18 cellular contexts compared by ENCODE assay signal in the genomic region with DNA sequence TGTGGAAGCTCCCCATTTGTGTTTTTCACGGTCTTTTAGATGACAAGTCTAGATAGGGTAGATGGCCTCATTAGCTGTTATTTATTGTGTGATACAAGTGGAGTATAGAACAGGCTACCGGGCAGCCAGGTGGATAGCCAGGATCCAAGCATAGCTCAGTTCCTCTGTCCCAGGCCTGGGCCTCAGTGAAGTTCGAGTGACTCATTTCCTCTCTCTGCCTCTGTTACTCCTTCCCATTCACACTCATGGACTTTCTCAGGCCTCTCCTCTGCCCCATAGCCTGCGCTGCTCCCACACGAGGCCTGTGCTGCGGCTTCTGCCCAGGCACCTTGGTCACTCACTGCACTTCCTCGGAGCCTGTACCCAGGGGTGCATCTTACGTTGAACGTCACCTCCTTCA. TPM values are rescaled to one million over a fixed set of nuclear protein-coding genes. Genes with fewer than 3 reads are reported as not detected.
A peak's percentile ranks its signal among the peaks of the same experiment; 100 is the strongest.
DNase-seq lines count a peak whose midpoint lies in the region; ATAC-seq and TF ChIP-seq lines count a peak whose summit lies in the region.
"Had no signal": no experiment of that assay in that cellular context is flagged by ENCODE, and none has a peak within 500 bp of the region (broad histone marks: within the 10 kb centered on the region; RNA-seq: fewer than 3 reads in every experiment).

No MANE protein-coding gene starts in this region.

- H3K27me3 ChIP-seq in ACC112 (ENCODE audit: insufficient read depth, low read length) = no peaks in the 10 kb centered on the region
- H3K27me3 ChIP-seq: gastroesophageal sphincter, thyroid gland had no signal

- H3K27ac ChIP-seq in ACC112 (ENCODE audit: low read depth, low read length) = peak overlapping the region; percentile 12; the same call in 1 of the 2 replicates
- H3K27ac ChIP-seq: gastroesophageal sphincter, thyroid gland had no signal

- H2AFZ ChIP-seq in ACC112 (ENCODE audit: low read length, unreplicated experiment) = no peak overlapping the region

- intact Hi-C loops in lower leg skin (cut with DNase I; ENCODE audit: low total_unique reads) = no loop called here

- peaks cover 21% of the 10 kb centered on the region for H3K4me1 ChIP-seq in ACC112 (ENCODE audit: control insufficient read depth, insufficient read depth, low read length, unreplicated experiment)
- H3K4me1 ChIP-seq: gastroesophageal sphincter, thyroid gland had no signal

- TF ChIP-seq POLR2A in lower leg skin (IDR thresholded peaks at IDR 0.05) = no peak

- ATAC-seq in HG02642 (IDR thresholded peaks at IDR 0.05; ENCODE audit: poor library complexity, unreplicated experiment) = no peak
- ATAC-seq in GM21423 (IDR thresholded peaks at IDR 0.05; ENCODE audit: unreplicated experiment) = no peak
- ATAC-seq: gastroesophageal sphincter, HepG2, sciatic nerve had no signal

- H3K79me2 ChIP-seq in ACC112 (ENCODE audit: control insufficient read depth, insufficient read depth, low read length, unreplicated experiment) = no peaks in the 10 kb centered on the region

- H3K36me3 ChIP-seq in ACC112 (ENCODE audit: insufficient read depth, low read length) = no peaks in the 10 kb centered on the region
- H3K36me3 ChIP-seq: gastroesophageal sphincter, thyroid gland had no signal

- DNase-seq in HK-2 (ENCODE audit: unreplicated experiment) (peak; percentile 59), SKM-1 (lab: John Stamatoyannopoulos, UW; ENCODE audit: unreplicated experiment) (peak; percentile 21), fibroblast of villous mesenchyme (ENCODE audit: low read depth) (peak; percentile 17), lower leg skin (ENCODE audit: low spot score in 2 of 2) (no peak)
- no peak for DNase-seq in stimulated activated naive CD4-positive, alpha-beta T cell treated with Interleukin-2 at 50 U/mL for 16 hours (lab: John Stamatoyannopoulos, UW)
- DNase-seq: activated CD4-positive, CD25-positive, alpha-beta regulatory T cell; NCI-H1105 treated with DMSO at 0.1 percent for 48 hours; NCI-H345; occipital lobe; stimulated activated CD4-positive, alpha-beta T cell treated with anti-CD3 and anti-CD28 coated beads, Interleukin-4, amount 100 ng/mL, for 24 hours; thyroid gland had no signal

- no peak overlapping the region for H3K4me3 ChIP-seq in ACC112 (ENCODE audit: low read depth, low read length)
- H3K4me3 ChIP-seq in fibroblast of villous mesenchyme (ENCODE audit: low read depth, low read length) = no peak overlapping the region
- H3K4me3 ChIP-seq in lower leg skin (ENCODE audit: low read depth, poor library complexity, severe bottlenecking) = no peak overlapping the region
- H3K4me3 ChIP-seq: gastroesophageal sphincter, thyroid gland had no signal

- WGBS in lower leg skin, 2 donors = 83 to 85% methylated on average over 9 of the region's 9 CpGs

- TF ChIP-seq CTCF in fibroblast of villous mesenchyme (IDR thresholded peaks at IDR 0.05; ENCODE audit: insufficient read depth, low read depth, low read length) = no peak
- no peak for TF ChIP-seq CTCF in lower leg skin (IDR thresholded peaks at IDR 0.05)

RNA-seq across cellular contexts. Expression of a gene that starts 54.5 kb away (rescaled TPM):
- 24.2 and 26.4 TPM in 2 replicates for total RNA-seq in fibroblast of villous mesenchyme
- total RNA-seq in lower leg skin = 1 to 10 TPM in 3 of 4 donors, under 1 TPM in 1; 0.69 to 8.2 (median 2.3) TPM
- total RNA-seq: mononuclear cell had no signal

Comparison
In these comparisons a context has a peak if more than half of its experiments do, and no peak if none do; other contexts are left out.
1. DNase-seq: peak in HK-2 (single experiment), SKM-1 (single experiment) and fibroblast of villous mesenchyme (single experiment); none in stimulated activated naive CD4-positive, alpha-beta T cell treated with Interleukin-2 at 50 U/mL for 16 hours (single experiment) and lower leg skin (0 of 2).